ENCODE assay signal across 8 cellular contexts in the genomic region with DNA sequence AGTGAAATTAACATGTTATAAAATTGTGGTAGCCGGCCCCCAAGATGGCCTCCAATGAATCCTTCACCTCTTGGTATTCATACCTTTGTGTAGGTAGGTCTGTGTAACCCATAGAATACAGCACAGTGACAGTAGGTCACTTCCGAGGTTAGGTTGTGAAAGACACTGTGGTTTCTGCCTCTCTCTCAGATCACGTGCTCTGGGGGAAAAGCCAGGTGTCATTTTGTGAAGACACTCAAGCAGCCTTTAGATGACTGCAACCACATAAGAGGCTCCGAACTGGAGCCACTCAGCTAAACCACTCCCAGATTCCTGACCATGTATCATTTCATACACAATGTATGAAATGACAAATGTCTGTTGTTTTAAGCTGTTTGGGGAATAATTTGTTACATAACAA. TPM values are rescaled to one million over a fixed set of nuclear protein-coding genes. Genes with fewer than 3 reads are reported as not detected.
DNase-seq lines count a peak whose midpoint lies in the region; ATAC-seq and TF ChIP-seq lines count a peak whose summit lies in the region.

No MANE protein-coding gene starts in this region.

- no peaks in the 10 kb centered on the region for H3K27me3 ChIP-seq in CD4-positive, CD25-positive, alpha-beta regulatory T cell (ENCODE audit: control insufficient read depth, insufficient read depth, low read length)
- H3K27me3 ChIP-seq in trophoblast cell (ENCODE audit: insufficient read depth, low read length) (no peaks in the 10 kb centered on the region), Caco-2 (replicated peaks; ENCODE audit: control insufficient read depth, insufficient read depth, low read length) (no peaks in the 10 kb centered on the region), prostate gland (replicated peaks; ENCODE audit: insufficient read depth) (no peaks in the 10 kb centered on the region)

- H3K9ac ChIP-seq in trophoblast cell (ENCODE audit: low read length): no peak overlapping the region

- no peak overlapping the region for H2BK12ac ChIP-seq in trophoblast cell (ENCODE audit: low read length)

- H4K8ac ChIP-seq in trophoblast cell (ENCODE audit: low read depth, low read length): no peak overlapping the region

- H3K4me1 Mint-ChIP-seq in CD4-positive, CD25-positive, alpha-beta regulatory T cell: peaks cover 21 to 41% (median 32%) of the 10 kb centered on the region in 4 donors
- peaks cover 23% of the 10 kb centered on the region for H3K4me1 Mint-ChIP-seq in activated CD4-positive, alpha-beta memory T cell treated with anti-CD3 and anti-CD28 coated beads, Interleukin-2, amount 10 ng/mL, durations not matched to agents 7 days and 5 days
- H3K4me1 Mint-ChIP-seq in type B pancreatic cell (ENCODE audit: unreplicated experiment) (peaks cover 11% of the 10 kb centered on the region), Caco-2 (ENCODE audit: low read depth, unreplicated experiment) (peaks cover 6% of the 10 kb centered on the region)

- H4K12ac ChIP-seq in trophoblast cell (ENCODE audit: low read depth, low read length): no peak overlapping the region

- peak overlapping the region; percentile 70 for H3K27ac ChIP-seq in CD4-positive, CD25-positive, alpha-beta regulatory T cell (ENCODE audit: insufficient read depth, low read length, poor library complexity, severe bottlenecking)
- H3K27ac ChIP-seq in trophoblast cell (ENCODE audit: low read depth, low read length) (no peak overlapping the region), prostate gland (no peak overlapping the region)

- H3K4ac ChIP-seq in trophoblast cell (ENCODE audit: low read depth, low read length): no peak overlapping the region

- H3K9me3 Mint-ChIP-seq in CD4-positive, CD25-positive, alpha-beta regulatory T cell: no peaks in the 10 kb centered on the region
- no peaks in the 10 kb centered on the region for H3K9me3 Mint-ChIP-seq in activated CD4-positive, alpha-beta memory T cell treated with anti-CD3 and anti-CD28 coated beads, Interleukin-2, amount 10 ng/mL, durations not matched to agents 7 days and 5 days
- H3K9me3 Mint-ChIP-seq in type B pancreatic cell (no peaks in the 10 kb centered on the region), Caco-2 (ENCODE audit: unreplicated experiment) (no peaks in the 10 kb centered on the region)

- no peak overlapping the region for H3K14ac ChIP-seq in trophoblast cell (ENCODE audit: low read length)

- WGBS in trophoblast cell (ENCODE audit: extremely low coverage, insufficient coverage, insufficient read length): no CpG with 5 or more reads among the region's 4 CpGs
- WGBS in prostate gland: 94% methylated on average over 4 of the region's 4 CpGs

- H3K27ac Mint-ChIP-seq in CD4-positive, CD25-positive, alpha-beta regulatory T cell: peak overlapping the region; percentile 4 to 91 (median 88)
- no peak overlapping the region for H3K27ac Mint-ChIP-seq in activated CD4-positive, alpha-beta memory T cell treated with anti-CD3 and anti-CD28 coated beads, Interleukin-2, amount 10 ng/mL, durations not matched to agents 7 days and 5 days
- H3K27ac Mint-ChIP-seq in type B pancreatic cell (no peak overlapping the region), Caco-2 (ENCODE audit: unreplicated experiment) (no peak overlapping the region)

- H2BK5ac ChIP-seq in trophoblast cell (ENCODE audit: low read depth, low read length, poor library complexity): no peak overlapping the region

- no peak overlapping the region for H4K91ac ChIP-seq in trophoblast cell (ENCODE audit: low read depth, low read length)

- peaks cover 12% of the 10 kb centered on the region for H3K36me3 Mint-ChIP-seq in CD4-positive, CD25-positive, alpha-beta regulatory T cell
- peaks cover 4% of the 10 kb centered on the region for H3K36me3 Mint-ChIP-seq in activated CD4-positive, alpha-beta memory T cell treated with anti-CD3 and anti-CD28 coated beads, Interleukin-2, amount 10 ng/mL, durations not matched to agents 7 days and 5 days (ENCODE audit: low read depth)
- H3K36me3 Mint-ChIP-seq in type B pancreatic cell: peaks cover 3% of the 10 kb centered on the region
- H3K36me3 Mint-ChIP-seq in Caco-2 (ENCODE audit: insufficient read depth, unreplicated experiment): no peaks in the 10 kb centered on the region

- no peak overlapping the region for H3K18ac ChIP-seq in trophoblast cell (ENCODE audit: low read length)

- H3K4me1 ChIP-seq in CD4-positive, CD25-positive, alpha-beta regulatory T cell (ENCODE audit: control insufficient read depth, insufficient read depth, low read length, poor library complexity, severe bottlenecking): peaks cover 14% of the 10 kb centered on the region
- H3K4me1 ChIP-seq in trophoblast cell (ENCODE audit: control insufficient read depth in 1 of 2, insufficient read depth in 2 of 2, low read length in 2 of 2): no peaks in the 10 kb centered on the region
- no peaks in the 10 kb centered on the region for H3K4me1 ChIP-seq in Caco-2
- H3K4me1 ChIP-seq in prostate gland (replicated peaks): no peaks in the 10 kb centered on the region

- no TSS peak for BruUV-seq in Caco-2 (replicated peaks; lab: Mats Ljungman, UMichigan)

- no peak for TF ChIP-seq CTCF in type B pancreatic cell (conservative IDR thresholded peaks at IDR 0.05)
- no peak for TF ChIP-seq CTCF in Caco-2 (IDR thresholded peaks at IDR 0.05; ENCODE audit: insufficient read depth in 1 of 2, low read depth in 1 of 2, low read length in 1 of 2, severe bottlenecking in 1 of 2, unreplicated experiment in 1 of 2)
- no peak for TF ChIP-seq CTCF in prostate gland (IDR thresholded peaks at IDR 0.05)

- H3K9me3 ChIP-seq in CD4-positive, CD25-positive, alpha-beta regulatory T cell (ENCODE audit: control insufficient read depth in 2 of 2, low read length in 2 of 2): no peaks in the 10 kb centered on the region
- H3K9me3 ChIP-seq in trophoblast cell (ENCODE audit: insufficient read depth, low read depth, low read length) (no peaks in the 10 kb centered on the region), Caco-2 (no peaks in the 10 kb centered on the region), prostate gland (no peaks in the 10 kb centered on the region)

- H3K4me2 ChIP-seq in trophoblast cell (ENCODE audit: low read length): no peak overlapping the region

- CTCF ChIA-PET in activated CD4-positive, alpha-beta memory T cell treated with anti-CD3 and anti-CD28 coated beads, Interleukin-2, amount 10 ng/mL, durations not matched to agents 7 days and 5 days (lab: Charles Lee): interaction anchor here (0.9 to 1.3 kb wide), 3 partner anchors 9 to 258 kb away, joined by 3 to 8 read pairs (median 3); no protein-coding TSS in a partner anchor
- CTCF ChIA-PET in Caco-2 (lab: Charles Lee): interaction anchor here (0.6 kb wide), 1 partner anchor 265 kb away, joined by 5 read pairs; no protein-coding TSS in a partner anchor

- POLR2A ChIA-PET in activated CD4-positive, alpha-beta memory T cell treated with anti-CD3 and anti-CD28 coated beads, Interleukin-2, amount 10 ng/mL, durations not matched to agents 7 days and 5 days (lab: Charles Lee): interaction anchor here (1.0 to 5.1 kb wide), 3 partner anchors 9 to 142 kb away, joined by 3 to 56 read pairs (median 4); a partner anchor contains a TSS
- POLR2A ChIA-PET in Caco-2 (lab: Charles Lee): no interaction called here

- H3K4me3 ChIP-seq in CD4-positive, CD25-positive, alpha-beta regulatory T cell (ENCODE audit: low read depth, low read length): peak overlapping the region; percentile 61
- H3K4me3 ChIP-seq in trophoblast cell (ENCODE audit: low read depth, low read length) (no peak overlapping the region), Caco-2 (ENCODE audit: low read depth, low read length) (no peak overlapping the region), prostate gland (no peak overlapping the region)

- no peak for TF ChIP-seq POLR2A in prostate gland (IDR thresholded peaks at IDR 0.05)

- H3K36me3 ChIP-seq in CD4-positive, CD25-positive, alpha-beta regulatory T cell (ENCODE audit: control insufficient read depth, insufficient read depth, low read length): no peaks in the 10 kb centered on the region
- H3K36me3 ChIP-seq in trophoblast cell (ENCODE audit: control insufficient read depth in 1 of 2, insufficient read depth in 2 of 2, low read length in 2 of 2) (no peaks in the 10 kb centered on the region), Caco-2 (ENCODE audit: control insufficient read depth, insufficient read depth, low read length) (no peaks in the 10 kb centered on the region), prostate gland (no peaks in the 10 kb centered on the region)

- no peak overlapping the region for H3K23ac ChIP-seq in trophoblast cell (ENCODE audit: low read length)

- peaks cover 7% of the 10 kb centered on the region for H3K27me3 Mint-ChIP-seq in CD4-positive, CD25-positive, alpha-beta regulatory T cell
- H3K27me3 Mint-ChIP-seq in activated CD4-positive, alpha-beta memory T cell treated with anti-CD3 and anti-CD28 coated beads, Interleukin-2, amount 10 ng/mL, durations not matched to agents 7 days and 5 days: no peaks in the 10 kb centered on the region
- H3K27me3 Mint-ChIP-seq in type B pancreatic cell: no peaks in the 10 kb centered on the region
- H3K27me3 Mint-ChIP-seq in Caco-2 (ENCODE audit: insufficient read depth, unreplicated experiment): no peaks in the 10 kb centered on the region

- H3K4me3 Mint-ChIP-seq in CD4-positive, CD25-positive, alpha-beta regulatory T cell: peak overlapping the region in 1 of 4 donors; percentile 15
- H3K4me3 Mint-ChIP-seq in activated CD4-positive, alpha-beta memory T cell treated with anti-CD3 and anti-CD28 coated beads, Interleukin-2, amount 10 ng/mL, durations not matched to agents 7 days and 5 days: no peak overlapping the region
- no peak overlapping the region for H3K4me3 Mint-ChIP-seq in type B pancreatic cell
- H3K4me3 Mint-ChIP-seq in Caco-2 (ENCODE audit: unreplicated experiment): no peak overlapping the region

- intact Hi-C loops in Caco-2 (cut with micrococcal nuclease; ENCODE audit: unreplicated experiment): no loop called here
- intact Hi-C loops in prostate gland (cut with DNase I): no loop called here

- no peak overlapping the region for H2BK120ac ChIP-seq in trophoblast cell (ENCODE audit: insufficient read depth, low read length, poor library complexity)

- H2AFZ ChIP-seq in trophoblast cell (ENCODE audit: insufficient read depth, low read length, poor library complexity): no peak overlapping the region

- H3K79me2 ChIP-seq in trophoblast cell (ENCODE audit: control insufficient read depth, insufficient read depth, low read length, poor library complexity): no peaks in the 10 kb centered on the region

- H2AK5ac ChIP-seq in trophoblast cell (ENCODE audit: low read length): no peak overlapping the region

- peak; percentile 99 for ATAC-seq in CD4-positive, CD25-positive, alpha-beta regulatory T cell (ENCODE audit: low read depth in 2 of 2)
- ATAC-seq in GM19468 (IDR thresholded peaks at IDR 0.05; ENCODE audit: extremely low read depth, unreplicated experiment) (peak; percentile 96), HG03575 (IDR thresholded peaks at IDR 0.05; ENCODE audit: extremely low read depth, insufficient number of reproducible peaks, low FRiP score, unreplicated experiment) (peak; percentile 91)

- no peaks in the 10 kb centered on the region for H3K79me1 ChIP-seq in trophoblast cell (ENCODE audit: low read length)

- DNase-seq in CD4-positive, CD25-positive, alpha-beta regulatory T cell: peak; percentile 65 to 89 (median 80)
- DNase-seq in activated CD4-positive, alpha-beta memory T cell treated with anti-CD3 and anti-CD28 coated beads, Interleukin-2, amount 10 ng/mL, durations not matched to agents 7 days and 5 days: peak; percentile 76
- DNase-seq in trophoblast cell: peak; percentile 87 to 92
- DNase-seq in type B pancreatic cell (ENCODE audit: extremely low spot score, unreplicated experiment): no peak
- no peak for DNase-seq in Caco-2
- no peak for DNase-seq in prostate gland (ENCODE audit: low spot score)

RNA-seq across cellular contexts. Expression of a gene that starts 9.8 kb away (rescaled TPM):
- total RNA-seq in CD4-positive, CD25-positive, alpha-beta regulatory T cell: 37.2 TPM
- polyA plus RNA-seq in CD4-positive, CD25-positive, alpha-beta regulatory T cell: 10 to 100 TPM; 11.9 to 19.7 (median 15.6) TPM
- total RNA-seq in activated CD4-positive, alpha-beta memory T cell treated with anti-CD3 and anti-CD28 coated beads, Interleukin-2, amount 10 ng/mL, durations not matched to agents 7 days and 5 days: 10 to 100 TPM; 19.7 to 21.8 TPM
- 13.9 and 14.1 TPM in 2 replicates for polyA plus RNA-seq in trophoblast cell (2013)
- total RNA-seq in type B pancreatic cell (ENCODE audit: low replicate concordance): 13.8 and 19.7 TPM in 2 replicates
- 23.4 and 26.7 TPM in 2 replicates for total RNA-seq in Caco-2 (2022)
- 10 to 100 TPM; 20.1 to 24.4 TPM for total RNA-seq in prostate gland

Comparison
In these comparisons a context has a peak if more than half of its experiments do, and no peak if none do; other contexts are left out.
1. DNase-seq: peak in CD4-positive, CD25-positive, alpha-beta regulatory T cell (3 of 3), activated CD4-positive, alpha-beta memory T cell treated with anti-CD3 and anti-CD28 coated beads, Interleukin-2, amount 10 ng/mL, durations not matched to agents 7 days and 5 days (single experiment) and trophoblast cell (2 of 2); none in type B pancreatic cell (single experiment), Caco-2 (0 of 2) and prostate gland (single experiment).
2. H3K27ac Mint-ChIP-seq: peak in CD4-positive, CD25-positive, alpha-beta regulatory T cell (3 of 3); none in activated CD4-positive, alpha-beta memory T cell treated with anti-CD3 and anti-CD28 coated beads, Interleukin-2, amount 10 ng/mL, durations not matched to agents 7 days and 5 days (single experiment), type B pancreatic cell (single experiment) and Caco-2 (single experiment).
3. Peak in every context shown above with its lines, with median percentiles within 50 percentile points of each other: ATAC-seq.